In the genomic region with DNA sequence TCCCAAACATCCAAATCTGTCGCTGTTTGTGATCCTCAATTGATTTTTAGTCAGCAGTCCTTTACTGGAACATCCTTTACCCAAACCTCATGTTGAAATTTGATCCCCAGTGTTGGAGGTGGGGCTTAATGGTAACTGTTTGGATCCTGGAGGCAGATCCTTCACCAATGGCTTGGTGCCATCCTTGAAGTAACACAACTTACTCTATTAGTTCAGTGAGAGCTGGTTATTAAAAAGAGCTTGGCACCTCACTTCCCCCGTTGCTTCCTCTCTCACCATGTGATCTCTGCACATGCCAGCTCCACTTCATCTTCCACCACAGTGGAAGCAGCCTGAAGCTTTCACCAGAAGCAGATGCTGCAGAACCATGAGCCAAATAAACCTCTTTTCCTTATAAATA, we compare ENCODE assay signal across 16 cellular contexts. TPM values are rescaled to one million over a fixed set of nuclear protein-coding genes. Genes with fewer than 3 reads are reported as not detected.
DNase-seq lines count a peak whose midpoint lies in the region; ATAC-seq and TF ChIP-seq lines count a peak whose summit lies in the region.
"Had no signal": no experiment of that assay in that cellular context is flagged by ENCODE, and none has a peak within 500 bp of the region (broad histone marks: within the 10 kb centered on the region; RNA-seq: fewer than 3 reads in every experiment).

No MANE protein-coding gene starts in this region.

- DNase-seq in Right ventricle myocardium superior = no peak
- no peak for DNase-seq in left ventricle myocardium inferior
- DNase-seq in epithelial cell of prostate (ENCODE audit: low read depth, low spot score) = no peak
- no peak for DNase-seq in stimulated activated effector memory CD8-positive, alpha-beta T cell treated with anti-CD3 and anti-CD28 coated beads, Interleukin-12 subunit alpha, Interleukin-12 subunit beta, amount 100 ng/mL, for 72 hours (ENCODE audit: low spot score in 2 of 2)
- DNase-seq in mesothelial cell of epicardium (ENCODE audit: low spot score in 2 of 2, unreplicated experiment in 2 of 2) = no peak
- DNase-seq: CD4-positive, alpha-beta memory T cell; KG1; NCI-H1436; NCI-H2081 treated with DMSO at 0.1 percent for 48 hours; NCI-H345; SHP77 had no signal

- no peaks in the 10 kb centered on the region for H3K27me3 Mint-ChIP-seq in mesothelial cell of epicardium (ENCODE audit: low read depth)
- H3K27me3 Mint-ChIP-seq: B cell; CD4-positive, alpha-beta memory T cell had no signal

- intact Hi-C loops in Right ventricle myocardium superior (cut with DNase I) = no loop called here
- intact Hi-C loops in left ventricle myocardium inferior (cut with micrococcal nuclease) = loop anchor here (10.0 kb wide), 1 partner anchor 55 kb away; no protein-coding TSS in a partner anchor

- peaks cover 10% of the 10 kb centered on the region for H3K36me3 Mint-ChIP-seq in stimulated activated effector memory CD8-positive, alpha-beta T cell treated with anti-CD3 and anti-CD28 coated beads, Interleukin-12 subunit alpha, Interleukin-12 subunit beta, amount 100 ng/mL, for 72 hours
- H3K36me3 Mint-ChIP-seq in mesothelial cell of epicardium = peaks cover 17% of the 10 kb centered on the region

- peak overlapping the region; percentile 18 for H3K27ac Mint-ChIP-seq in stimulated activated effector memory CD8-positive, alpha-beta T cell treated with anti-CD3 and anti-CD28 coated beads, Interleukin-12 subunit alpha, Interleukin-12 subunit beta, amount 100 ng/mL, for 72 hours
- no peak overlapping the region for H3K27ac Mint-ChIP-seq in mesothelial cell of epicardium
- H3K27ac Mint-ChIP-seq: B cell had no signal

- H3K27me3 ChIP-seq in left ventricle myocardium inferior (ENCODE audit: low read depth) = no peaks in the 10 kb centered on the region
- no peaks in the 10 kb centered on the region for H3K27me3 ChIP-seq in Loucy (ENCODE audit: insufficient read depth, low read length, poor library complexity, severe bottlenecking)

- peaks cover 21% of the 10 kb centered on the region for H3K4me1 ChIP-seq in left ventricle myocardium inferior
- peaks cover 44% of the 10 kb centered on the region for H3K4me1 ChIP-seq in Loucy (ENCODE audit: insufficient read depth, low read length, poor library complexity, severe bottlenecking)

- H3K4me3 ChIP-seq in left ventricle myocardium inferior (no peak overlapping the region), Loucy (ENCODE audit: low read length, poor library complexity, severe bottlenecking) (no peak overlapping the region)

- H3K9me3 ChIP-seq in left ventricle myocardium inferior (replicated peaks) (no peaks in the 10 kb centered on the region), Loucy (ENCODE audit: insufficient read depth, low read depth, low read length) (no peaks in the 10 kb centered on the region)

- H3K9me2 ChIP-seq in Loucy (replicated peaks; ENCODE audit: low read depth, low read length) = no peaks in the 10 kb centered on the region

- ATAC-seq in Right ventricle myocardium superior (ENCODE audit: poor library complexity) = peak; percentile 36
- no peak for ATAC-seq in stimulated activated effector memory CD8-positive, alpha-beta T cell treated with anti-CD3 and anti-CD28 coated beads, Interleukin-12 subunit alpha, Interleukin-12 subunit beta, amount 100 ng/mL, for 72 hours
- no peak for ATAC-seq in HG02884 (IDR thresholded peaks at IDR 0.05; ENCODE audit: unreplicated experiment)
- ATAC-seq in HG03354 (IDR thresholded peaks at IDR 0.05; ENCODE audit: poor library complexity, severe bottlenecking, unreplicated experiment) = no peak
- ATAC-seq: SK-N-SH treated with all-trans-retinoic acid at 6 μM for 48 hours had no signal

- no peaks in the 10 kb centered on the region for H4K20me1 ChIP-seq in Loucy (ENCODE audit: insufficient read depth, low read length, poor library complexity, severe bottlenecking)

- no peak overlapping the region for H3K4me3 Mint-ChIP-seq in stimulated activated effector memory CD8-positive, alpha-beta T cell treated with anti-CD3 and anti-CD28 coated beads, Interleukin-12 subunit alpha, Interleukin-12 subunit beta, amount 100 ng/mL, for 72 hours
- H3K4me3 Mint-ChIP-seq in mesothelial cell of epicardium = no peak overlapping the region
- H3K4me3 Mint-ChIP-seq: B cell; CD4-positive, alpha-beta memory T cell had no signal

- no peaks in the 10 kb centered on the region for H3K4me1 Mint-ChIP-seq in stimulated activated effector memory CD8-positive, alpha-beta T cell treated with anti-CD3 and anti-CD28 coated beads, Interleukin-12 subunit alpha, Interleukin-12 subunit beta, amount 100 ng/mL, for 72 hours
- peaks cover 16% of the 10 kb centered on the region for H3K4me1 Mint-ChIP-seq in mesothelial cell of epicardium

- H3F3A ChIP-seq in Loucy (ENCODE audit: low read depth) = peaks cover 14% of the 10 kb centered on the region

- H3K9me3 Mint-ChIP-seq in stimulated activated effector memory CD8-positive, alpha-beta T cell treated with anti-CD3 and anti-CD28 coated beads, Interleukin-12 subunit alpha, Interleukin-12 subunit beta, amount 100 ng/mL, for 72 hours = no peaks in the 10 kb centered on the region
- H3K9me3 Mint-ChIP-seq in mesothelial cell of epicardium = peaks cover 6% of the 10 kb centered on the region
- H3K9me3 Mint-ChIP-seq: CD4-positive, alpha-beta memory T cell had no signal

- H3K27ac ChIP-seq in left ventricle myocardium inferior (replicated peaks) (no peak overlapping the region), epithelial cell of prostate (peak overlapping the region; percentile 65)

- H3K79me2 ChIP-seq in Loucy (ENCODE audit: insufficient read depth, low read length) = no peaks in the 10 kb centered on the region

- no peak for TF ChIP-seq CTCF in left ventricle myocardium inferior (IDR thresholded peaks at IDR 0.05; ENCODE audit: borderline replicate concordance)
- TF ChIP-seq CTCF in Loucy (conservative IDR thresholded peaks at IDR 0.05; ENCODE audit: low read length) = no peak
- no peak for TF ChIP-seq CTCF in mesothelial cell of epicardium (IDR thresholded peaks at IDR 0.05; ENCODE audit: unreplicated experiment)

- no peak overlapping the region for H3K9ac ChIP-seq in Loucy (ENCODE audit: low read depth, low read length, poor library complexity, severe bottlenecking)

- H3K36me3 ChIP-seq in left ventricle myocardium inferior (peaks cover 23% of the 10 kb centered on the region), Loucy (ENCODE audit: insufficient read depth, low read length) (no peaks in the 10 kb centered on the region)

- H2AFZ ChIP-seq in Loucy (ENCODE audit: low read length) = 0 out of 2 replicates have a peak overlapping the region, but pooled peaks have one; percentile 25

- H3K4me2 ChIP-seq in Loucy (ENCODE audit: low read depth, low read length, poor library complexity, severe bottlenecking) = peak overlapping the region; percentile 18

RNA-seq across cellular contexts. Expression of a gene that starts 40.3 kb away (rescaled TPM):
- total RNA-seq in Right ventricle myocardium superior (48.7 TPM), left ventricle myocardium inferior (70.0 TPM), mesothelial cell of epicardium (15.4 to 18.4 TPM (median 16.4 TPM) in 3 replicates)

RNA-seq across cellular contexts. Expression of a gene that starts 42.6 kb away (rescaled TPM):
- total RNA-seq in Right ventricle myocardium superior = 217 TPM
- total RNA-seq in left ventricle myocardium inferior = 253 TPM
- 313 to 318 TPM (median 317 TPM) in 3 replicates for total RNA-seq in mesothelial cell of epicardium

RNA-seq across cellular contexts. Expression of a gene that starts 49.9 kb away (rescaled TPM):
- total RNA-seq in Right ventricle myocardium superior = 4.8 TPM
- 5.6 TPM for total RNA-seq in left ventricle myocardium inferior
- total RNA-seq in mesothelial cell of epicardium = 48.8 to 52.2 TPM (median 51.8 TPM) in 3 replicates
